ENCODE assay signal across 11 cellular contexts in genomic region chr2:84957771-84958134, GRCh38. TPM values are rescaled to one million over a fixed set of nuclear protein-coding genes. Genes with fewer than 3 reads are reported as not detected.
DNase-seq lines count a peak whose midpoint lies in the region; ATAC-seq lines count a peak whose summit lies in the region.
"Had no signal": no experiment of that assay in that cellular context is flagged by ENCODE, and none has a peak within 500 bp of the region (broad histone marks: within the 10 kb centered on the region; RNA-seq: fewer than 3 reads in every experiment).

No MANE protein-coding gene starts in this region.

- H3K4me1 Mint-ChIP-seq in activated T-helper 17 cell treated with anti-CD3 and anti-CD28 coated beads, Interleukin-2, amount 50 U/mL, for 72 hours: peaks cover 13% of the 10 kb centered on the region
- H3K4me1 Mint-ChIP-seq in stimulated activated effector memory CD8-positive, alpha-beta T cell treated with anti-CD3 and anti-CD28 coated beads, Interleukin-12 subunit alpha, Interleukin-12 subunit beta, amount 100 ng/mL, for 72 hours: peaks cover 10% of the 10 kb centered on the region
- peaks cover 6% of the 10 kb centered on the region for H3K4me1 Mint-ChIP-seq in activated T-helper 2 cell treated with anti-CD3 and anti-CD28 coated beads, Interferon-gamma antibody, Interleukin-2, Interleukin-4, amounts not matched to agents 10 μg/mL and 5 μg/mL and 100 μg/mL, durations not matched to agents 14 hours and 24 hours and 36 hours (ENCODE audit: low read depth)

- no peak for DNase-seq in stimulated activated effector memory CD8-positive, alpha-beta T cell treated with anti-CD3 and anti-CD28 coated beads, Interleukin-12 subunit alpha, Interleukin-12 subunit beta, amount 100 ng/mL, for 72 hours (ENCODE audit: low spot score in 2 of 2)
- no peak for DNase-seq in NCI-H1417 treated with DMSO at 0.1 percent for 48 hours (lab: John Stamatoyannopoulos, UW)
- no peak for DNase-seq in activated T-helper 2 cell treated with anti-CD3 and anti-CD28 coated beads, Interferon-gamma antibody, Interleukin-2, Interleukin-4, amounts not matched to agents 10 μg/mL and 5 μg/mL and 100 μg/mL, durations not matched to agents 14 hours and 24 hours and 36 hours (ENCODE audit: low spot score)
- DNase-seq: MV-4-11, T-cell had no signal

- peak overlapping the region; percentile 83 for H3K27ac Mint-ChIP-seq in activated T-helper 17 cell treated with anti-CD3 and anti-CD28 coated beads, Interleukin-2, amount 50 U/mL, for 72 hours
- peak overlapping the region; percentile 61 for H3K27ac Mint-ChIP-seq in stimulated activated effector memory CD8-positive, alpha-beta T cell treated with anti-CD3 and anti-CD28 coated beads, Interleukin-12 subunit alpha, Interleukin-12 subunit beta, amount 100 ng/mL, for 72 hours
- no peak overlapping the region for H3K27ac Mint-ChIP-seq in activated T-helper 2 cell treated with anti-CD3 and anti-CD28 coated beads, Interferon-gamma antibody, Interleukin-2, Interleukin-4, amounts not matched to agents 10 μg/mL and 5 μg/mL and 100 μg/mL, durations not matched to agents 14 hours and 24 hours and 36 hours

- intact Hi-C loops in activated T-helper 2 cell treated with anti-CD3 and anti-CD28 coated beads, Interferon-gamma antibody, Interleukin-2, Interleukin-4, amounts not matched to agents 10 μg/mL and 5 μg/mL and 100 μg/mL, durations not matched to agents 14 hours and 24 hours and 36 hours (cut with micrococcal nuclease): no loop called here

- H3K9me3 Mint-ChIP-seq in activated T-helper 17 cell treated with anti-CD3 and anti-CD28 coated beads, Interleukin-2, amount 50 U/mL, for 72 hours: no peaks in the 10 kb centered on the region
- H3K9me3 Mint-ChIP-seq in stimulated activated effector memory CD8-positive, alpha-beta T cell treated with anti-CD3 and anti-CD28 coated beads, Interleukin-12 subunit alpha, Interleukin-12 subunit beta, amount 100 ng/mL, for 72 hours: no peaks in the 10 kb centered on the region
- H3K9me3 Mint-ChIP-seq in activated T-helper 2 cell treated with anti-CD3 and anti-CD28 coated beads, Interferon-gamma antibody, Interleukin-2, Interleukin-4, amounts not matched to agents 10 μg/mL and 5 μg/mL and 100 μg/mL, durations not matched to agents 14 hours and 24 hours and 36 hours: no peaks in the 10 kb centered on the region
- H3K9me3 Mint-ChIP-seq: T-cell had no signal

- H3K4me3 ChIP-seq in HUES48 (ENCODE audit: low read depth, low read length): peak overlapping the region; percentile 39
- peak overlapping the region; percentile 41; the same call in 1 of the 2 replicates for H3K4me3 ChIP-seq in iPS-20b (ENCODE audit: low read length)
- H3K4me3 ChIP-seq: ovary, uterus had no signal

- H3K27me3 ChIP-seq in HUES48 (ENCODE audit: control insufficient read depth, insufficient read depth, low read length): no peaks in the 10 kb centered on the region
- no peaks in the 10 kb centered on the region for H3K27me3 ChIP-seq in iPS-20b (ENCODE audit: insufficient read depth, low read length)
- H3K27me3 ChIP-seq: ovary, uterus had no signal

- no peaks in the 10 kb centered on the region for H3K27me3 Mint-ChIP-seq in activated T-helper 17 cell treated with anti-CD3 and anti-CD28 coated beads, Interleukin-2, amount 50 U/mL, for 72 hours
- no peaks in the 10 kb centered on the region for H3K27me3 Mint-ChIP-seq in activated T-helper 2 cell treated with anti-CD3 and anti-CD28 coated beads, Interferon-gamma antibody, Interleukin-2, Interleukin-4, amounts not matched to agents 10 μg/mL and 5 μg/mL and 100 μg/mL, durations not matched to agents 14 hours and 24 hours and 36 hours (ENCODE audit: low read depth)
- H3K27me3 Mint-ChIP-seq: T-cell had no signal

- ATAC-seq in activated T-helper 17 cell treated with anti-CD3 and anti-CD28 coated beads, Interleukin-2, amount 50 U/mL, for 72 hours (replicated peaks): no peak
- no peak for ATAC-seq in stimulated activated effector memory CD8-positive, alpha-beta T cell treated with anti-CD3 and anti-CD28 coated beads, Interleukin-12 subunit alpha, Interleukin-12 subunit beta, amount 100 ng/mL, for 72 hours
- no peak for ATAC-seq in HG03565 (IDR thresholded peaks at IDR 0.05; ENCODE audit: unreplicated experiment)
- ATAC-seq: T-cell had no signal

- peak overlapping the region; percentile 92 for H3K9ac ChIP-seq in HUES48 (ENCODE audit: low read depth, low read length)
- H3K9ac ChIP-seq in iPS-20b (ENCODE audit: low read depth, low read length): peak overlapping the region; percentile 82

- H3K27ac ChIP-seq in HUES48 (ENCODE audit: low read depth, low read length): peak overlapping the region; percentile 100
- H3K27ac ChIP-seq in iPS-20b (ENCODE audit: low read length): peak overlapping the region; percentile 80
- H3K27ac ChIP-seq: ovary, uterus had no signal

- H3K36me3 Mint-ChIP-seq in activated T-helper 17 cell treated with anti-CD3 and anti-CD28 coated beads, Interleukin-2, amount 50 U/mL, for 72 hours (ENCODE audit: low read depth): peaks cover 39% of the 10 kb centered on the region
- peaks cover 50% of the 10 kb centered on the region for H3K36me3 Mint-ChIP-seq in stimulated activated effector memory CD8-positive, alpha-beta T cell treated with anti-CD3 and anti-CD28 coated beads, Interleukin-12 subunit alpha, Interleukin-12 subunit beta, amount 100 ng/mL, for 72 hours
- H3K36me3 Mint-ChIP-seq in activated T-helper 2 cell treated with anti-CD3 and anti-CD28 coated beads, Interferon-gamma antibody, Interleukin-2, Interleukin-4, amounts not matched to agents 10 μg/mL and 5 μg/mL and 100 μg/mL, durations not matched to agents 14 hours and 24 hours and 36 hours (ENCODE audit: low read depth): peaks cover 43% of the 10 kb centered on the region

- H3K9me3 ChIP-seq in HUES48 (ENCODE audit: control insufficient read depth, insufficient read depth, low read length) (no peaks in the 10 kb centered on the region), iPS-20b (ENCODE audit: insufficient read depth, low read depth, low read length) (no peaks in the 10 kb centered on the region)
- H3K9me3 ChIP-seq: ovary, uterus had no signal

- peaks cover 15% of the 10 kb centered on the region for H3K36me3 ChIP-seq in HUES48 (ENCODE audit: control insufficient read depth, insufficient read depth, low read length)
- peaks cover 15% of the 10 kb centered on the region; the same call in 1 of the 2 replicates for H3K36me3 ChIP-seq in iPS-20b (ENCODE audit: insufficient read depth, low read depth, low read length)
- H3K36me3 ChIP-seq: ovary, uterus had no signal

- H3K4me1 ChIP-seq in HUES48 (ENCODE audit: control insufficient read depth, insufficient read depth, low read length): peaks cover 42% of the 10 kb centered on the region
- H3K4me1 ChIP-seq in iPS-20b (ENCODE audit: insufficient read depth, low read length): peaks cover 37% of the 10 kb centered on the region

- H3K4me3 Mint-ChIP-seq in activated T-helper 17 cell treated with anti-CD3 and anti-CD28 coated beads, Interleukin-2, amount 50 U/mL, for 72 hours: no peak overlapping the region
- H3K4me3 Mint-ChIP-seq in stimulated activated effector memory CD8-positive, alpha-beta T cell treated with anti-CD3 and anti-CD28 coated beads, Interleukin-12 subunit alpha, Interleukin-12 subunit beta, amount 100 ng/mL, for 72 hours: no peak overlapping the region
- H3K4me3 Mint-ChIP-seq in activated T-helper 2 cell treated with anti-CD3 and anti-CD28 coated beads, Interferon-gamma antibody, Interleukin-2, Interleukin-4, amounts not matched to agents 10 μg/mL and 5 μg/mL and 100 μg/mL, durations not matched to agents 14 hours and 24 hours and 36 hours (ENCODE audit: low read depth): no peak overlapping the region
- H3K4me3 Mint-ChIP-seq: T-cell had no signal

RNA-seq across cellular contexts. Expression of gene KCMF1, which starts 13.2 kb away (rescaled TPM):
- 100 to 1,000 TPM in 1 of 2 donors, 10 to 100 TPM in 1; 77.3 to 108 TPM for total RNA-seq in activated T-helper 17 cell treated with anti-CD3 and anti-CD28 coated beads, Interleukin-2, amount 50 U/mL, for 72 hours
- total RNA-seq in activated T-helper 2 cell treated with anti-CD3 and anti-CD28 coated beads, Interferon-gamma antibody, Interleukin-2, Interleukin-4, amounts not matched to agents 10 μg/mL and 5 μg/mL and 100 μg/mL, durations not matched to agents 14 hours and 24 hours and 36 hours: 82.6 and 86.3 TPM in 2 replicates

RNA-seq across cellular contexts. Expression of gene TMSB10, which starts 52.3 kb away (rescaled TPM):
- 1,000 to 10,000 TPM; 2,616 to 3,068 TPM for total RNA-seq in activated T-helper 17 cell treated with anti-CD3 and anti-CD28 coated beads, Interleukin-2, amount 50 U/mL, for 72 hours
- 2,676 and 2,847 TPM in 2 replicates for total RNA-seq in activated T-helper 2 cell treated with anti-CD3 and anti-CD28 coated beads, Interferon-gamma antibody, Interleukin-2, Interleukin-4, amounts not matched to agents 10 μg/mL and 5 μg/mL and 100 μg/mL, durations not matched to agents 14 hours and 24 hours and 36 hours
